19 cellular contexts compared by ENCODE assay signal in genomic region chr12:64736771-64737170, GRCh38. TPM values are rescaled to one million over a fixed set of nuclear protein-coding genes. Genes with fewer than 3 reads are reported as not detected.
DNase-seq lines count a peak whose midpoint lies in the region; ATAC-seq and TF ChIP-seq lines count a peak whose summit lies in the region.
"Had no signal": no experiment of that assay in that cellular context is flagged by ENCODE, and none has a peak within 500 bp of the region (broad histone marks: within the 10 kb centered on the region; RNA-seq: fewer than 3 reads in every experiment).

No MANE protein-coding gene starts in this region.

- DNase-seq in activated T-cell treated with anti-CD3 and anti-CD28 coated beads, Interleukin-2, amount 50 U/mL, for 72 hours, result no peak
- DNase-seq in activated T-cell treated with anti-CD3 and anti-CD28 coated beads, Interleukin-2, amount 50 U/mL, for 4 hours, result no peak
- DNase-seq in HPDE6-E6E7 (ENCODE audit: extremely low spot score), result peak; percentile 46
- DNase-seq in T-cell, result no peak
- no peak for DNase-seq in glutamatergic neuron
- DNase-seq in Peyer's patch, result no peak
- no peak for DNase-seq in head of caudate nucleus
- DNase-seq: EL, GM23248, HCEC 1CT, NCI-H1105 treated with DMSO at 0.1 percent for 48 hours, NCI-H1694, NCI-H2107, NCI-H226, NCI-H524 had no signal

- no peaks in the 10 kb centered on the region for H3K9me3 ChIP-seq in Peyer's patch
- H3K9me3 ChIP-seq: A549 had no signal

- H3K4me3 ChIP-seq in Peyer's patch, result no peak overlapping the region
- H3K4me3 ChIP-seq: A549, GM23248 had no signal

- H3K4me1 ChIP-seq in Peyer's patch, result no peaks in the 10 kb centered on the region

- TF ChIP-seq POLR2A in Peyer's patch (IDR thresholded peaks at IDR 0.05), result no peak

- no peak overlapping the region for H3K4me3 Mint-ChIP-seq in activated T-cell treated with anti-CD3 and anti-CD28 coated beads, Interleukin-2, amount 50 U/mL, for 72 hours
- no peak overlapping the region for H3K4me3 Mint-ChIP-seq in activated T-cell treated with anti-CD3 and anti-CD28 coated beads, Interleukin-2, amount 50 U/mL, for 4 hours
- H3K4me3 Mint-ChIP-seq in T-cell (no peak overlapping the region), glutamatergic neuron (ENCODE audit: unreplicated experiment) (no peak overlapping the region)
- H3K4me3 Mint-ChIP-seq: CD4-positive, alpha-beta T cell had no signal

- H3K27ac ChIP-seq in Peyer's patch, result no peak overlapping the region
- H3K27ac ChIP-seq: A549, GM23248 had no signal

- CTCF ChIA-PET in T-cell (lab: Charles Lee), result interaction anchor here in 1 of 2 donors (0.9 to 1.0 kb wide), 2 partner anchors 38 to 131 kb away, joined by 3 to 5 read pairs; no protein-coding TSS in a partner anchor

- H3K27me3 Mint-ChIP-seq in activated T-cell treated with anti-CD3 and anti-CD28 coated beads, Interleukin-2, amount 50 U/mL, for 72 hours (ENCODE audit: low read depth), result no peaks in the 10 kb centered on the region
- H3K27me3 Mint-ChIP-seq in activated T-cell treated with anti-CD3 and anti-CD28 coated beads, Interleukin-2, amount 50 U/mL, for 4 hours (ENCODE audit: low read depth), result no peaks in the 10 kb centered on the region
- H3K27me3 Mint-ChIP-seq in T-cell (no peaks in the 10 kb centered on the region), glutamatergic neuron (ENCODE audit: unreplicated experiment) (peaks cover 2% of the 10 kb centered on the region)
- H3K27me3 Mint-ChIP-seq: CD4-positive, alpha-beta T cell had no signal

- no peaks in the 10 kb centered on the region for H3K27me3 ChIP-seq in Peyer's patch

- H3K27ac Mint-ChIP-seq in activated T-cell treated with anti-CD3 and anti-CD28 coated beads, Interleukin-2, amount 50 U/mL, for 72 hours, result peak overlapping the region; percentile 98
- H3K27ac Mint-ChIP-seq in T-cell (peak overlapping the region; percentile 68 to 83), glutamatergic neuron (ENCODE audit: unreplicated experiment) (peak overlapping the region; percentile 29)

- H3K9me3 Mint-ChIP-seq in activated T-cell treated with anti-CD3 and anti-CD28 coated beads, Interleukin-2, amount 50 U/mL, for 72 hours, result no peaks in the 10 kb centered on the region
- no peaks in the 10 kb centered on the region for H3K9me3 Mint-ChIP-seq in activated T-cell treated with anti-CD3 and anti-CD28 coated beads, Interleukin-2, amount 50 U/mL, for 4 hours
- no peaks in the 10 kb centered on the region for H3K9me3 Mint-ChIP-seq in T-cell
- peaks cover 2% of the 10 kb centered on the region for H3K9me3 Mint-ChIP-seq in glutamatergic neuron (ENCODE audit: unreplicated experiment)
- H3K9me3 Mint-ChIP-seq: CD4-positive, alpha-beta T cell had no signal

- ATAC-seq in activated T-cell treated with anti-CD3 and anti-CD28 coated beads, Interleukin-2, amount 50 U/mL, for 72 hours (replicated peaks in 1 of 2), result no peak
- no peak for ATAC-seq in activated T-cell treated with anti-CD3 and anti-CD28 coated beads, Interleukin-2, amount 50 U/mL, for 4 hours
- no peak for ATAC-seq in T-cell (replicated peaks in 1 of 4)
- ATAC-seq in HG03135 (IDR thresholded peaks at IDR 0.05; ENCODE audit: unreplicated experiment), result no peak
- ATAC-seq: A549, Right ventricle myocardium inferior had no signal

- intact Hi-C loops in head of caudate nucleus (cut with DNase I), result no loop called here

- peaks cover 31% of the 10 kb centered on the region for H3K4me1 Mint-ChIP-seq in activated T-cell treated with anti-CD3 and anti-CD28 coated beads, Interleukin-2, amount 50 U/mL, for 72 hours (ENCODE audit: low read depth)
- H3K4me1 Mint-ChIP-seq in activated T-cell treated with anti-CD3 and anti-CD28 coated beads, Interleukin-2, amount 50 U/mL, for 4 hours (ENCODE audit: low read depth), result peaks cover 14% of the 10 kb centered on the region
- H3K4me1 Mint-ChIP-seq in T-cell (peaks cover 9 to 14% (median 11%) of the 10 kb centered on the region in 3 donors), glutamatergic neuron (ENCODE audit: low read depth, unreplicated experiment) (peaks cover 37% of the 10 kb centered on the region)

- peaks cover 0 to 75% (median 0%) of the 10 kb centered on the region in 3 donors for H3K36me3 ChIP-seq in Peyer's patch

- TF ChIP-seq CTCF in glutamatergic neuron (IDR thresholded peaks at IDR 0.05; ENCODE audit: partially characterized antibody, unreplicated experiment) (no peak), Peyer's patch (IDR thresholded peaks at IDR 0.05) (no peak)

- peaks cover 11 to 27% of the 10 kb centered on the region in 2 donors for H3K36me3 Mint-ChIP-seq in activated T-cell treated with anti-CD3 and anti-CD28 coated beads, Interleukin-2, amount 50 U/mL, for 72 hours (ENCODE audit: insufficient read depth in 2 of 2)
- peaks cover 48% of the 10 kb centered on the region for H3K36me3 Mint-ChIP-seq in activated T-cell treated with anti-CD3 and anti-CD28 coated beads, Interleukin-2, amount 50 U/mL, for 4 hours (ENCODE audit: insufficient read depth)
- H3K36me3 Mint-ChIP-seq in T-cell (peaks cover 65% of the 10 kb centered on the region), glutamatergic neuron (ENCODE audit: unreplicated experiment) (peaks cover 4% of the 10 kb centered on the region)

- POLR2A ChIA-PET in T-cell (lab: Charles Lee), result interaction anchor here in 1 of 2 donors (0.6 kb wide), 1 partner anchor 68 kb away, joined by 6 read pairs; no protein-coding TSS in a partner anchor

RNA-seq across cellular contexts. Expression of gene GNS, which starts 22.4 kb away (rescaled TPM):
- 10 to 100 TPM; 26.0 to 40.8 TPM for total RNA-seq in activated T-cell treated with anti-CD3 and anti-CD28 coated beads, Interleukin-2, amount 50 U/mL, for 72 hours
- total RNA-seq in activated T-cell treated with anti-CD3 and anti-CD28 coated beads, Interleukin-2, amount 50 U/mL, for 4 hours, result 10 to 100 TPM; 15.7 to 17.2 (median 16.0) TPM
- total RNA-seq in T-cell, result 10 to 100 TPM; 22.9 to 29.4 (median 25.5) TPM
- 145 TPM for total RNA-seq in glutamatergic neuron (ENCODE audit: unreplicated experiment)
- total RNA-seq in Peyer's patch, result 100 to 1,000 TPM in 2 of 4 donors, 10 to 100 TPM in 2; 19.8 to 146 (median 102) TPM

Comparison
In these comparisons a context has a peak if more than half of its experiments do, and no peak if none do; other contexts are left out.
1. H3K27ac Mint-ChIP-seq: peak in every context shown above with its lines; median percentile 98 in activated T-cell treated with anti-CD3 and anti-CD28 coated beads, Interleukin-2, amount 50 U/mL, for 72 hours; 76 in T-cell; 29 in glutamatergic neuron.